12 cellular contexts compared by ENCODE assay signal in genomic region chr17:68491864-68492263, GRCh38. TPM values are rescaled to one million over a fixed set of nuclear protein-coding genes. Genes with fewer than 3 reads are reported as not detected.
DNase-seq lines count a peak whose midpoint lies in the region; ATAC-seq and TF ChIP-seq lines count a peak whose summit lies in the region.
"Had no signal": no experiment of that assay in that cellular context is flagged by ENCODE, and none has a peak within 500 bp of the region (broad histone marks: within the 10 kb centered on the region; RNA-seq: fewer than 3 reads in every experiment).

No MANE protein-coding gene starts in this region.

- no peak overlapping the region for H3K9ac ChIP-seq in PC-3 (ENCODE audit: low read length)

- H3F3A ChIP-seq in DOHH2 (ENCODE audit: control insufficient read depth, insufficient read depth), result peaks cover 9% of the 10 kb centered on the region; the same call in 1 of the 2 replicates
- H3F3A ChIP-seq in PC-3 (ENCODE audit: low read length, unreplicated experiment), result no peaks in the 10 kb centered on the region

- POLR2A ChIA-PET in PC-3 (lab: Charles Lee; ENCODE audit: unreplicated experiment), result no interaction called here

- no peaks in the 10 kb centered on the region for H3K36me3 Mint-ChIP-seq in activated T-cell treated with anti-CD3 and anti-CD28 coated beads, Interleukin-2, amount 50 U/mL, for 4 hours (ENCODE audit: insufficient read depth)
- H3K36me3 Mint-ChIP-seq: CD8-positive, alpha-beta memory T cell had no signal

- H3K4me2 ChIP-seq in DOHH2 (ENCODE audit: low read length), result peak overlapping the region; percentile 60
- H3K4me2 ChIP-seq in PC-3 (ENCODE audit: low read length), result peak overlapping the region; percentile 57

- ATAC-seq in PC-3, result peak; percentile 70
- no peak for ATAC-seq in activated T-cell treated with anti-CD3 and anti-CD28 coated beads, Interleukin-2, amount 50 U/mL, for 4 hours

- H2AFZ ChIP-seq in PC-3 (ENCODE audit: low read length), result peak overlapping the region; percentile 24; the same call in 1 of the 2 replicates

- no peak overlapping the region for H3K4me3 Mint-ChIP-seq in activated T-cell treated with anti-CD3 and anti-CD28 coated beads, Interleukin-2, amount 50 U/mL, for 4 hours
- H3K4me3 Mint-ChIP-seq: activated naive CD4-positive, alpha-beta T cell treated with anti-CD3 and anti-CD28 coated beads for 36 hours; CD8-positive, alpha-beta memory T cell; stimulated activated naive CD8-positive, alpha-beta T cell treated with anti-CD3 and anti-CD28 coated beads, Interleukin-15, Interleukin-2, amounts not matched to agents 100 ng/mL and 50 ng/mL, for 24 hours had no signal

- H3K79me2 ChIP-seq in DOHH2 (ENCODE audit: control insufficient read depth, low read length), result no peaks in the 10 kb centered on the region
- no peaks in the 10 kb centered on the region for H3K79me2 ChIP-seq in PC-3 (ENCODE audit: low read length)

- TF ChIP-seq CTCF in DOHH2 (IDR thresholded peaks at IDR 0.05; ENCODE audit: low read depth, low read length, poor library complexity, severe bottlenecking) (no peak), PC-3 (conservative IDR thresholded peaks at IDR 0.05; ENCODE audit: low read depth, low read length) (no peak), fibroblast of mammary gland (conservative IDR thresholded peaks at IDR 0.05; ENCODE audit: control insufficient read depth, insufficient read depth, low read depth, low read length) (no peak), GM10266 (IDR thresholded peaks at IDR 0.05; ENCODE audit: control insufficient read depth, insufficient read depth, low read depth, missing control alignments) (no peak)

- H3K27ac ChIP-seq in DOHH2 (ENCODE audit: low read depth, low read length) (peak overlapping the region; percentile 63), PC-3 (ENCODE audit: low read length) (no peak overlapping the region)

- no peaks in the 10 kb centered on the region for H3K9me3 ChIP-seq in DOHH2 (ENCODE audit: control insufficient read depth, insufficient read depth, low read length)
- H3K9me3 ChIP-seq in PC-3 (ENCODE audit: low read length), result no peaks in the 10 kb centered on the region

- H3K4me1 ChIP-seq in DOHH2 (ENCODE audit: control insufficient read depth, low read length), result peaks cover 43% of the 10 kb centered on the region
- H3K4me1 ChIP-seq in PC-3 (ENCODE audit: insufficient read depth, low read length), result peaks cover 7% of the 10 kb centered on the region; the same call in 1 of the 2 replicates

- no peaks in the 10 kb centered on the region for H3K9me2 ChIP-seq in DOHH2 (replicated peaks; ENCODE audit: control insufficient read depth, low read length)
- H3K9me2 ChIP-seq in PC-3 (replicated peaks; ENCODE audit: low read length), result no peaks in the 10 kb centered on the region

- no peaks in the 10 kb centered on the region for H3K27me3 Mint-ChIP-seq in activated T-cell treated with anti-CD3 and anti-CD28 coated beads, Interleukin-2, amount 50 U/mL, for 4 hours (ENCODE audit: low read depth)
- H3K27me3 Mint-ChIP-seq: CD8-positive, alpha-beta memory T cell; stimulated activated naive CD8-positive, alpha-beta T cell treated with anti-CD3 and anti-CD28 coated beads, Interleukin-15, Interleukin-2, amounts not matched to agents 100 ng/mL and 50 ng/mL, for 24 hours had no signal

- peak; percentile 47 for DNase-seq in PC-3
- peak; percentile 68 for DNase-seq in fibroblast of mammary gland (ENCODE audit: low read depth)
- DNase-seq in pons (ENCODE audit: low spot score), result peak; percentile 37
- DNase-seq in NCI-H1930 (lab: John Stamatoyannopoulos, UW), result no peak
- DNase-seq in kidney tubule cell (ENCODE audit: low spot score), result no peak
- DNase-seq in GM10266 (ENCODE audit: extremely low spot score), result no peak
- DNase-seq in activated T-cell treated with anti-CD3 and anti-CD28 coated beads, Interleukin-2, amount 50 U/mL, for 4 hours, result no peak
- DNase-seq: activated CD4-positive, alpha-beta T cell treated with anti-CD3 and anti-CD28 coated beads for 1 hour; activated naive CD4-positive, alpha-beta T cell treated with anti-CD3 and anti-CD28 coated beads for 36 hours; CD8-positive, alpha-beta memory T cell had no signal

- no peaks in the 10 kb centered on the region for H4K20me1 ChIP-seq in DOHH2 (ENCODE audit: control insufficient read depth, insufficient read depth, low read depth, low read length)
- H4K20me1 ChIP-seq in PC-3 (ENCODE audit: low read length), result no peaks in the 10 kb centered on the region

- H3K9me3 Mint-ChIP-seq in activated T-cell treated with anti-CD3 and anti-CD28 coated beads, Interleukin-2, amount 50 U/mL, for 4 hours, result no peaks in the 10 kb centered on the region
- H3K9me3 Mint-ChIP-seq: activated naive CD4-positive, alpha-beta T cell treated with anti-CD3 and anti-CD28 coated beads for 36 hours; CD8-positive, alpha-beta memory T cell; stimulated activated naive CD8-positive, alpha-beta T cell treated with anti-CD3 and anti-CD28 coated beads, Interleukin-15, Interleukin-2, amounts not matched to agents 100 ng/mL and 50 ng/mL, for 24 hours had no signal

- H3K4me3 ChIP-seq in DOHH2 (ENCODE audit: low read length) (peak overlapping the region; percentile 47), PC-3 (ENCODE audit: low read length) (0 out of 2 replicates have a peak overlapping the region, but pooled peaks have one; percentile 6), fibroblast of mammary gland (ENCODE audit: control insufficient read depth, low read depth, low read length) (no peak overlapping the region)

- no TSS peak for BruUV-seq in PC-3 (replicated peaks; lab: Mats Ljungman, UMichigan)

- CTCF ChIA-PET in PC-3 (lab: Charles Lee), result no interaction called here

- H3K4me1 Mint-ChIP-seq in activated T-cell treated with anti-CD3 and anti-CD28 coated beads, Interleukin-2, amount 50 U/mL, for 4 hours (ENCODE audit: low read depth), result peaks cover 9% of the 10 kb centered on the region

- no peaks in the 10 kb centered on the region for H3K27me3 ChIP-seq in DOHH2 (ENCODE audit: control insufficient read depth, low read length)
- no peaks in the 10 kb centered on the region for H3K27me3 ChIP-seq in PC-3 (ENCODE audit: low read length)

- intact Hi-C loops in PC-3 (cut with micrococcal nuclease), result no loop called here

- H3K36me3 ChIP-seq in DOHH2 (ENCODE audit: control insufficient read depth, low read length) (no peaks in the 10 kb centered on the region), PC-3 (ENCODE audit: low read depth, low read length) (no peaks in the 10 kb centered on the region)

RNA-seq across cellular contexts. Expression of gene PRKAR1A, which starts 20.4 kb away (rescaled TPM):
- total RNA-seq in PC-3 (2014; rRNA removed), result 208 and 214 TPM in 2 replicates
- 100 to 1,000 TPM; 133 to 167 (median 134) TPM for total RNA-seq in activated T-cell treated with anti-CD3 and anti-CD28 coated beads, Interleukin-2, amount 50 U/mL, for 4 hours

RNA-seq across cellular contexts. Expression of gene WIPI1, which starts 34.6 kb away (rescaled TPM):
- 19.6 and 20.2 TPM in 2 replicates for total RNA-seq in PC-3 (2014; rRNA removed)
- total RNA-seq in activated T-cell treated with anti-CD3 and anti-CD28 coated beads, Interleukin-2, amount 50 U/mL, for 4 hours, result 1 to 10 TPM; 2.9 to 6.4 (median 3.9) TPM

Comparison
In these comparisons a context has a peak if more than half of its experiments do, and no peak if none do; other contexts are left out.
1. DNase-seq: peak in PC-3 (single experiment), fibroblast of mammary gland (single experiment) and pons (single experiment); none in NCI-H1930 (0 of 2), kidney tubule cell (single experiment), GM10266 (single experiment) and activated T-cell treated with anti-CD3 and anti-CD28 coated beads, Interleukin-2, amount 50 U/mL, for 4 hours (single experiment).